Comparison of ENCODE assay signal across 1 cellular context in the genomic region with DNA sequence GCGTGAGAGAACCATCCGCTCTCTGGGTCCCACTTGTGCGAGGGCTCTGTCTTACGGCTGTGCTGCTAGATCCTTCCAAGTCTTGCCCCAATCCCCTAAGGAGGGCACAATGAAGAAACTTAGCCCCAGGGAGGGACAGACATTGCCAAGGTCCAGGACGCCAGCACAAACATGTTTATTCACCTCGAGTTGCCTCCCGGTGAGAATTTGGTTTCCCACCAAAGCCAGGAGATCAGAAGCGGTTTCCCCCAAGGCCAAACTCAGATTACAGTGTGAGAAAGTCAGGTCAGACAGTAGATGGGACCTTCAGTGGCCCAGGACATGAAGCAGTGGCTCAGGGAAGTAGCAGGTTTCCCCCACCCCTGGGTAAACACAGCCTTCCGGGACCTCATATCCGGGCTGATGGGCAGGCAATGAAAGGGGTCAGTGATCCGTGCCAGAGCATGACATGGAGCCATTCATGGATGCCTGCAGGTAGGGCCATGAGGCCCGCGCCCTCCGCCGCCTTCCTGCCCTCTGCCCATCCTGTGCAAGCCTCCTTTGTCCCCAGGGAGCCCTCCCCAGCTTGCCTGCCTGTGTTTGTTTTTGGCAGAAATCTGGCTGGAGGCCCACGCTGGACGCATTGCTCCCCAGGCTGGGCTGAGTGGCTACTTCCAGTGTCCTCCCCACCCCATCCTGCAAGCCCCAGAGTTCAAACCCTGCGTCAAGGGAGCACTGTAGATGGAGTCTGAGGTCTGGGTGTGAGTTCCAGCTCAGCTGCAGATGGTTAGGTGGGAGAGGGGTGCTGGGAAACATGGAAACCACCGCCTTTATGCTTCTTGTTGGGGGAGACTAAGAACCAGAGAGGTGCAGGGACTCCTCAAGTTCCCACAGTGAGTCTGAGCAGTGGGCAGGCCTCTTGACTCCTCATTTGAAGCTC.
TF ChIP-seq lines count a peak whose summit lies in the region.

No MANE protein-coding gene starts in this region.

TF ChIP-seq in HepG2, 621 proteins besides CTCF, POLR2A, EP300 and RAD21 (continued from another document and continues in another):
- TF ChIP-seq, protein P1, sequence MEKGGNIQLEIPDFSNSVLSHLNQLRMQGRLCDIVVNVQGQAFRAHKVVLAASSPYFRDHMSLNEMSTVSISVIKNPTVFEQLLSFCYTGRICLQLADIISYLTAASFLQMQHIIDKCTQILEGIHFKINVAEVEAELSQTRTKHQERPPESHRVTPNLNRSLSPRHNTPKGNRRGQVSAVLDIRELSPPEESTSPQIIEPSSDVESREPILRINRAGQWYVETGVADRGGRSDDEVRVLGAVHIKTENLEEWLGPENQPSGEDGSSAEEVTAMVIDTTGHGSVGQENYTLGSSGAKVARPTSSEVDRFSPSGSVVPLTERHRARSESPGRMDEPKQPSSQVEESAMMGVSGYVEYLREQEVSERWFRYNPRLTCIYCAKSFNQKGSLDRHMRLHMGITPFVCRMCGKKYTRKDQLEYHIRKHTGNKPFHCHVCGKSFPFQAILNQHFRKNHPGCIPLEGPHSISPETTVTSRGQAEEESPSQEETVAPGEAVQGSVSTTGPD (CRISPR knock-in tag; IDR thresholded peaks at IDR 0.05), result peak; percentile 100
- TF ChIP-seq NFIB (CRISPR knock-in tag; IDR thresholded peaks at IDR 0.05; ENCODE audit: borderline replicate concordance), result 0 out of 2 replicates have a peak, but pooled peaks have one; percentile 75
- TF ChIP-seq ARNTL (CRISPR knock-in tag; IDR thresholded peaks at IDR 0.05), result peak; percentile 97
- TF ChIP-seq, protein P2, sequence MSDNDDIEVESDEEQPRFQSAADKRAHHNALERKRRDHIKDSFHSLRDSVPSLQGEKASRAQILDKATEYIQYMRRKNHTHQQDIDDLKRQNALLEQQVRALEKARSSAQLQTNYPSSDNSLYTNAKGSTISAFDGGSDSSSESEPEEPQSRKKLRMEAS (IDR thresholded peaks at IDR 0.05), result peak; percentile 94
- TF ChIP-seq, protein P3, sequence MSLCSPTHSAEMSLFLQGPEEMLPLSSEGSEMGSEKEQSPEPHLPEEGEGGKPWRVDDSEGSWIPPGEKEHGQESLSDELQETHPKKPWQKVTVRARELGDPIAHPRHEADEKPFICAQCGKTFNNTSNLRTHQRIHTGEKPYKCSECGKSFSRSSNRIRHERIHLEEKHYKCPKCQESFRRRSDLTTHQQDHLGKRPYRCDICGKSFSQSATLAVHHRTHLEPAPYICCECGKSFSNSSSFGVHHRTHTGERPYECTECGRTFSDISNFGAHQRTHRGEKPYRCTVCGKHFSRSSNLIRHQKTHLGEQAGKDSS (CRISPR knock-in tag; IDR thresholded peaks at IDR 0.05; ENCODE audit: borderline replicate concordance, low read depth), result peak; percentile 100
- TF ChIP-seq SIX4 (CRISPR knock-in tag; IDR thresholded peaks at IDR 0.05), result peak; percentile 83
- TF ChIP-seq MIER2 (CRISPR knock-in tag; IDR thresholded peaks at IDR 0.05), result peak; percentile 89
- peak; percentile 75; the same call in 1 of the 2 replicates for TF ChIP-seq STAT5B (CRISPR knock-in tag; IDR thresholded peaks at IDR 0.05)
- TF ChIP-seq NFKB2 (CRISPR knock-in tag; IDR thresholded peaks at IDR 0.05; ENCODE audit: borderline replicate concordance), result peak; percentile 75; the same call in 1 of the 2 replicates
- peak; percentile 95; the same call in 1 of the 2 replicates for TF ChIP-seq ZNF101 (CRISPR knock-in tag; IDR thresholded peaks at IDR 0.05; ENCODE audit: borderline replicate concordance, low read depth)
- peak; percentile 87; the same call in 1 of the 2 replicates for TF ChIP-seq ZIK1 (CRISPR knock-in tag; IDR thresholded peaks at IDR 0.05; ENCODE audit: borderline replicate concordance, low read depth)
- TF ChIP-seq, protein P4, sequence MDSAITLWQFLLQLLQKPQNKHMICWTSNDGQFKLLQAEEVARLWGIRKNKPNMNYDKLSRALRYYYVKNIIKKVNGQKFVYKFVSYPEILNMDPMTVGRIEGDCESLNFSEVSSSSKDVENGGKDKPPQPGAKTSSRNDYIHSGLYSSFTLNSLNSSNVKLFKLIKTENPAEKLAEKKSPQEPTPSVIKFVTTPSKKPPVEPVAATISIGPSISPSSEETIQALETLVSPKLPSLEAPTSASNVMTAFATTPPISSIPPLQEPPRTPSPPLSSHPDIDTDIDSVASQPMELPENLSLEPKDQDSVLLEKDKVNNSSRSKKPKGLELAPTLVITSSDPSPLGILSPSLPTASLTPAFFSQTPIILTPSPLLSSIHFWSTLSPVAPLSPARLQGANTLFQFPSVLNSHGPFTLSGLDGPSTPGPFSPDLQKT (CRISPR knock-in tag; IDR thresholded peaks at IDR 0.05; ENCODE audit: borderline replicate concordance), result 0 out of 2 replicates have a peak, but pooled peaks have one; percentile 54
- TF ChIP-seq ZSCAN31 (CRISPR knock-in tag; IDR thresholded peaks at IDR 0.05; ENCODE audit: low read depth), result peak; percentile 86; the same call in 1 of the 2 replicates
- TF ChIP-seq, protein P5, sequence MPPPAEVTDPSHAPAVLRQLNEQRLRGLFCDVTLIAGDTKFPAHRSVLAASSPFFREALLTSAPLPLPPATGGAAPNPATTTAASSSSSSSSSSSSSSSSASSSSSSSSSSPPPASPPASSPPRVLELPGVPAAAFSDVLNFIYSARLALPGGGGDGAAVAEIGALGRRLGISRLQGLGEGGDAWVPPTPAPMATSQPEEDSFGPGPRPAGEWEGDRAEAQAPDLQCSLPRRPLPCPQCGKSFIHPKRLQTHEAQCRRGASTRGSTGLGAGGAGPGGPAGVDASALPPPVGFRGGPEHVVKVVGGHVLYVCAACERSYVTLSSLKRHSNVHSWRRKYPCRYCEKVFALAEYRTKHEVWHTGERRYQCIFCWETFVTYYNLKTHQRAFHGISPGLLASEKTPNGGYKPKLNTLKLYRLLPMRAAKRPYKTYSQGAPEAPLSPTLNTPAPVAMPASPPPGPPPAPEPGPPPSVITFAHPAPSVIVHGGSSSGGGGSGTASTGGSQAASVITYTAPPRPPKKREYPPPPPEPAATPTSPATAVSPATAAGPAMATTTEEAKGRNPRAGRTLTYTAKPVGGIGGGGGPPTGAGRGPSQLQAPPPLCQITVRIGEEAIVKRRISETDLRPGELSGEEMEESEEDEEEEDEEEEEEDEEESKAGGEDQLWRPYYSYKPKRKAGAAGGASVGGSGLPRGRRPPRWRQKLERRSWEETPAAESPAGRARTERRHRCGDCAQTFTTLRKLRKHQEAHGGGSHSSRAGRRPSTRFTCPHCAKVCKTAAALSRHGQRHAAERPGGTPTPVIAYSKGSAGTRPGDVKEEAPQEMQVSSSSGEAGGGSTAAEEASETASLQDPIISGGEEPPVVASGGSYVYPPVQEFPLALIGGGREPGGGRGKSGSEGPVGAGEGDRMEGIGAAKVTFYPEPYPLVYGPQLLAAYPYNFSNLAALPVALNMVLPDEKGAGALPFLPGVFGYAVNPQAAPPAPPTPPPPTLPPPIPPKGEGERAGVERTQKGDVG (CRISPR knock-in tag; IDR thresholded peaks at IDR 0.05; ENCODE audit: borderline replicate concordance), result peak; percentile 83
- TF ChIP-seq ZNF546 (CRISPR knock-in tag; conservative IDR thresholded peaks at IDR 0.05), result no peak; the same call in 1 of the 2 replicates
- 0 out of 2 replicates have a peak, but pooled peaks have one; percentile 56 for TF ChIP-seq ATAD3A (CRISPR knock-in tag; IDR thresholded peaks at IDR 0.05)
- TF ChIP-seq ARID2 (CRISPR knock-in tag; IDR thresholded peaks at IDR 0.05; ENCODE audit: borderline replicate concordance), result no peak; the same call in 1 of the 2 replicates
- peak; percentile 94 for TF ChIP-seq ZBTB7A (CRISPR knock-in tag; IDR thresholded peaks at IDR 0.05)
- TF ChIP-seq, protein P6, sequence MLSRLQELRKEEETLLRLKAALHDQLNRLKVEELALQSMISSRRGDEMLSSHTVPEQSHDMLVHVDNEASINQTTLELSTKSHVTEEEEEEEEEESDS (CRISPR knock-in tag; IDR thresholded peaks at IDR 0.05; ENCODE audit: borderline replicate concordance), result peak; percentile 82; the same call in 1 of the 2 replicates
- peak; percentile 97 for TF ChIP-seq CBX5 (CRISPR knock-in tag; IDR thresholded peaks at IDR 0.05; ENCODE audit: borderline replicate concordance)
- no peak for TF ChIP-seq TBX3 (IDR thresholded peaks at IDR 0.05; ENCODE audit: borderline replicate concordance)
- no peak for TF ChIP-seq ZNF841 (CRISPR knock-in tag; IDR thresholded peaks at IDR 0.05; ENCODE audit: borderline replicate concordance)
- TF ChIP-seq ZNF703 (CRISPR knock-in tag; IDR thresholded peaks at IDR 0.05; ENCODE audit: borderline replicate concordance), result peak; percentile 68; the same call in 1 of the 2 replicates
- TF ChIP-seq, protein P7, sequence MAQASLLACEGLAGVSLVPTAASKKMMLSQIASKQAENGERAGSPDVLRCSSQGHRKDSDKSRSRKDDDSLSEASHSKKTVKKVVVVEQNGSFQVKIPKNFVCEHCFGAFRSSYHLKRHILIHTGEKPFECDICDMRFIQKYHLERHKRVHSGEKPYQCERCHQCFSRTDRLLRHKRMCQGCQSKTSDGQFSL (CRISPR knock-in tag; IDR thresholded peaks at IDR 0.05), result peak; percentile 59; the same call in 1 of the 2 replicates
- peak; percentile 93 for TF ChIP-seq NFKBIZ (CRISPR knock-in tag; IDR thresholded peaks at IDR 0.05)
- TF ChIP-seq CCAR2 (optimal IDR thresholded peaks at IDR 0.05; ENCODE audit: low read depth, low read length), result no peak
- TF ChIP-seq KAT2B (IDR thresholded peaks at IDR 0.05; ENCODE audit: borderline replicate concordance, low read depth, low read length), result no peak
- TF ChIP-seq, protein P8, sequence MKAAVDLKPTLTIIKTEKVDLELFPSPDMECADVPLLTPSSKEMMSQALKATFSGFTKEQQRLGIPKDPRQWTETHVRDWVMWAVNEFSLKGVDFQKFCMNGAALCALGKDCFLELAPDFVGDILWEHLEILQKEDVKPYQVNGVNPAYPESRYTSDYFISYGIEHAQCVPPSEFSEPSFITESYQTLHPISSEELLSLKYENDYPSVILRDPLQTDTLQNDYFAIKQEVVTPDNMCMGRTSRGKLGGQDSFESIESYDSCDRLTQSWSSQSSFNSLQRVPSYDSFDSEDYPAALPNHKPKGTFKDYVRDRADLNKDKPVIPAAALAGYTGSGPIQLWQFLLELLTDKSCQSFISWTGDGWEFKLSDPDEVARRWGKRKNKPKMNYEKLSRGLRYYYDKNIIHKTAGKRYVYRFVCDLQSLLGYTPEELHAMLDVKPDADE (CRISPR knock-in tag; IDR thresholded peaks at IDR 0.05), result no peak
- TF ChIP-seq, protein P9, sequence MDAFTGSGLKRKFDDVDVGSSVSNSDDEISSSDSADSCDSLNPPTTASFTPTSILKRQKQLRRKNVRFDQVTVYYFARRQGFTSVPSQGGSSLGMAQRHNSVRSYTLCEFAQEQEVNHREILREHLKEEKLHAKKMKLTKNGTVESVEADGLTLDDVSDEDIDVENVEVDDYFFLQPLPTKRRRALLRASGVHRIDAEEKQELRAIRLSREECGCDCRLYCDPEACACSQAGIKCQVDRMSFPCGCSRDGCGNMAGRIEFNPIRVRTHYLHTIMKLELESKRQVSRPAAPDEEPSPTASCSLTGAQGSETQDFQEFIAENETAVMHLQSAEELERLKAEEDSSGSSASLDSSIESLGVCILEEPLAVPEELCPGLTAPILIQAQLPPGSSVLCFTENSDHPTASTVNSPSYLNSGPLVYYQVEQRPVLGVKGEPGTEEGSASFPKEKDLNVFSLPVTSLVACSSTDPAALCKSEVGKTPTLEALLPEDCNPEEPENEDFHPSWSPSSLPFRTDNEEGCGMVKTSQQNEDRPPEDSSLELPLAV (CRISPR knock-in tag; conservative IDR thresholded peaks at IDR 0.05; ENCODE audit: low read depth), result no peak
- TF ChIP-seq, protein P10, sequence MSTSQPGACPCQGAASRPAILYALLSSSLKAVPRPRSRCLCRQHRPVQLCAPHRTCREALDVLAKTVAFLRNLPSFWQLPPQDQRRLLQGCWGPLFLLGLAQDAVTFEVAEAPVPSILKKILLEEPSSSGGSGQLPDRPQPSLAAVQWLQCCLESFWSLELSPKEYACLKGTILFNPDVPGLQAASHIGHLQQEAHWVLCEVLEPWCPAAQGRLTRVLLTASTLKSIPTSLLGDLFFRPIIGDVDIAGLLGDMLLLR (CRISPR knock-in tag; IDR thresholded peaks at IDR 0.05), result peak; percentile 50; the same call in 1 of the 2 replicates
- peak; percentile 40; the same call in 1 of the 2 replicates for TF ChIP-seq ZC3H4 (CRISPR knock-in tag; IDR thresholded peaks at IDR 0.05; ENCODE audit: borderline replicate concordance)
- TF ChIP-seq ZNF256 (CRISPR knock-in tag; conservative IDR thresholded peaks at IDR 0.05), result peak; percentile 68; the same call in 1 of the 2 replicates
- no peak for TF ChIP-seq ZNF549 (CRISPR knock-in tag; IDR thresholded peaks at IDR 0.05)
- TF ChIP-seq ZNF17 (CRISPR knock-in tag; IDR thresholded peaks at IDR 0.05), result no peak
- TF ChIP-seq PRMT3 (CRISPR knock-in tag; IDR thresholded peaks at IDR 0.05; ENCODE audit: borderline replicate concordance, low read depth), result peak; percentile 86; the same call in 1 of the 2 replicates
- TF ChIP-seq ISX (CRISPR knock-in tag; conservative IDR thresholded peaks at IDR 0.05), result no peak
- no peak for TF ChIP-seq ATF7 (IDR thresholded peaks at IDR 0.05)
- TF ChIP-seq ATF7 (CRISPR knock-in tag; IDR thresholded peaks at IDR 0.05), result peak; percentile 97
- TF ChIP-seq MIXL1 (CRISPR knock-in tag; IDR thresholded peaks at IDR 0.05), result peak; percentile 93
- TF ChIP-seq TBP (CRISPR knock-in tag; IDR thresholded peaks at IDR 0.05), result no peak
- 0 out of 2 replicates have a peak, but pooled peaks have one; percentile 26 for TF ChIP-seq ZNF225 (CRISPR knock-in tag; IDR thresholded peaks at IDR 0.05)
- TF ChIP-seq, protein P11, sequence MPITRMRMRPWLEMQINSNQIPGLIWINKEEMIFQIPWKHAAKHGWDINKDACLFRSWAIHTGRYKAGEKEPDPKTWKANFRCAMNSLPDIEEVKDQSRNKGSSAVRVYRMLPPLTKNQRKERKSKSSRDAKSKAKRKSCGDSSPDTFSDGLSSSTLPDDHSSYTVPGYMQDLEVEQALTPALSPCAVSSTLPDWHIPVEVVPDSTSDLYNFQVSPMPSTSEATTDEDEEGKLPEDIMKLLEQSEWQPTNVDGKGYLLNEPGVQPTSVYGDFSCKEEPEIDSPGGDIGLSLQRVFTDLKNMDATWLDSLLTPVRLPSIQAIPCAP (CRISPR knock-in tag; IDR thresholded peaks at IDR 0.05; ENCODE audit: low read depth), result peak; percentile 95
- no peak for TF ChIP-seq MAFF (IDR thresholded peaks at IDR 0.05; ENCODE audit: low read depth, low read length)
- TF ChIP-seq CC2D1A (CRISPR knock-in tag; IDR thresholded peaks at IDR 0.05), result no peak
- TF ChIP-seq ZNF24 (IDR thresholded peaks at IDR 0.05), result peak; percentile 53; the same call in 1 of the 2 replicates
- peak; percentile 99 for TF ChIP-seq MTA1 (CRISPR knock-in tag; IDR thresholded peaks at IDR 0.05; ENCODE audit: borderline replicate concordance)
- TF ChIP-seq MTA3 (CRISPR knock-in tag; IDR thresholded peaks at IDR 0.05), result no peak
- no peak for TF ChIP-seq ZNF569 (CRISPR knock-in tag; IDR thresholded peaks at IDR 0.05; ENCODE audit: borderline replicate concordance)
- TF ChIP-seq, protein P12, sequence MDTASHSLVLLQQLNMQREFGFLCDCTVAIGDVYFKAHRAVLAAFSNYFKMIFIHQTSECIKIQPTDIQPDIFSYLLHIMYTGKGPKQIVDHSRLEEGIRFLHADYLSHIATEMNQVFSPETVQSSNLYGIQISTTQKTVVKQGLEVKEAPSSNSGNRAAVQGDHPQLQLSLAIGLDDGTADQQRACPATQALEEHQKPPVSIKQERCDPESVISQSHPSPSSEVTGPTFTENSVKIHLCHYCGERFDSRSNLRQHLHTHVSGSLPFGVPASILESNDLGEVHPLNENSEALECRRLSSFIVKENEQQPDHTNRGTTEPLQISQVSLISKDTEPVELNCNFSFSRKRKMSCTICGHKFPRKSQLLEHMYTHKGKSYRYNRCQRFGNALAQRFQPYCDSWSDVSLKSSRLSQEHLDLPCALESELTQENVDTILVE (CRISPR knock-in tag; IDR thresholded peaks at IDR 0.05), result no peak; the same call in 1 of the 2 replicates
- TF ChIP-seq HMG20B (CRISPR knock-in tag; conservative IDR thresholded peaks at IDR 0.05), result peak; percentile 91
- TF ChIP-seq ZNF331 (CRISPR knock-in tag; IDR thresholded peaks at IDR 0.05), result peak; percentile 91
- TF ChIP-seq HNRNPL (IDR thresholded peaks at IDR 0.05; ENCODE audit: low read depth, low read length), result peak; percentile 100
